8 cellular contexts compared by ENCODE assay signal in the genomic region with DNA sequence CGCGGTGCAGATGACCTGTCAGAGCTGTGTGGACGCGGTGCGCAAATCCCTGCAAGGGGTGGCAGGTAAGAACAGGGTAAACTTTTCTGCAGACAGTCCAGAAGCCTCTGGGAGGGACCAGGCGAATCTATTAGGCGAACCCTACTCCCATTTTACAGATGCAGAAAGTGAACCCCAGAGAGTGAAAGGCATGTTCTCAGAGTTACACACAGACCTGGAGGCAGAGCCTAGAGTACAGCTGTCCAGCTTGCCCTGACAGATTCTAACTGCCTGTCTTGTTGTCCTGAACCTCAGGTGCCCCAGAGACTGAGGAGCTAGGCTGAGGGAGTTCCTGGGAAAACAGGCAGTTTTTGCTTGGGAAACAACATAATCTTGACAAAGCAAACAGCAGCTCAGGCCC.
DNase-seq lines count a peak whose midpoint lies in the region; ATAC-seq, FAIRE-seq and TF ChIP-seq lines count a peak whose summit lies in the region.

No MANE protein-coding gene starts in this region.

- DNase-seq in cardiac fibroblast (ENCODE audit: low read depth in 2 of 2) (no peak), AG08395 (ENCODE audit: low spot score) (no peak), D721Med (ENCODE audit: insufficient read length, low spot score) (no peak)

- H3K4me3 ChIP-seq in HUES48 (ENCODE audit: low read depth, low read length) (peak overlapping the region; percentile 60), cardiac fibroblast (replicated peaks in 1 of 2; ENCODE audit: low read depth in 2 of 2, low read length in 2 of 2) (peak overlapping the region; percentile 72 to 76), mucosa of stomach (ENCODE audit: low read length) (peak overlapping the region; percentile 94)

- no peak for TF ChIP-seq CTCF in 22Rv1 (IDR thresholded peaks at IDR 0.05)
- no peak for TF ChIP-seq CTCF in cardiac fibroblast (IDR thresholded peaks at IDR 0.05; ENCODE audit: low read depth, low read length)
- no peak for TF ChIP-seq CTCF in D721Med (IDR thresholded peaks at IDR 0.05; ENCODE audit: insufficient read depth, missing control alignments)

- H3K9me3 ChIP-seq in HUES48 (ENCODE audit: control insufficient read depth, insufficient read depth, low read length) (peaks cover 8% of the 10 kb centered on the region), mucosa of stomach (ENCODE audit: control insufficient read depth, low read length) (no peaks in the 10 kb centered on the region)

- H3K9ac ChIP-seq in HUES48 (ENCODE audit: low read depth, low read length): no peak overlapping the region
- H3K9ac ChIP-seq in mucosa of stomach (ENCODE audit: low read length): peak overlapping the region; percentile 89

- H3K27me3 ChIP-seq in HUES48 (ENCODE audit: control insufficient read depth, insufficient read depth, low read length) (peaks cover 5% of the 10 kb centered on the region; the same call in 1 of the 2 replicates), mucosa of stomach (ENCODE audit: control insufficient read depth, insufficient read depth, low read length) (no peaks in the 10 kb centered on the region)

- H3K27ac ChIP-seq in 22Rv1 (peak overlapping the region; percentile 56), HUES48 (ENCODE audit: low read depth, low read length) (no peak overlapping the region)

- 0 out of 2 replicates have a peak, but pooled peaks cover 5% of the 10 kb centered on the region for H3K4me1 ChIP-seq in HUES48 (ENCODE audit: control insufficient read depth, insufficient read depth, low read length)
- peaks cover 30% of the 10 kb centered on the region for H3K4me1 ChIP-seq in mucosa of stomach (ENCODE audit: control insufficient read depth, insufficient read depth, low read length)

- H3K36me3 ChIP-seq in HUES48 (ENCODE audit: control insufficient read depth, insufficient read depth, low read length) (0 out of 2 replicates have a peak, but pooled peaks cover 2% of the 10 kb centered on the region), mucosa of stomach (ENCODE audit: control insufficient read depth, insufficient read depth, low read length) (no peaks in the 10 kb centered on the region)

- FAIRE-seq in D721Med (lab: Jason Lieb, UNC): no peak

- ATAC-seq in GM21526 (IDR thresholded peaks at IDR 0.05; ENCODE audit: low FRiP score, unreplicated experiment) (no peak), GM21619 (IDR thresholded peaks at IDR 0.05; ENCODE audit: unreplicated experiment) (no peak)
